In genomic region chr2:199258291-199258690, GRCh38 we compare ENCODE assay signal across 13 cellular contexts.
A peak's percentile ranks its signal among the peaks of the same experiment; 100 is the strongest.
DNase-seq lines count a peak whose midpoint lies in the region; ATAC-seq and TF ChIP-seq lines count a peak whose summit lies in the region.
"Had no signal": no experiment of that assay in that cellular context is flagged by ENCODE, and none has a peak within 500 bp of the region (broad histone marks: within the 10 kb centered on the region; RNA-seq: fewer than 3 reads in every experiment).

No MANE protein-coding gene starts in this region.

- H4K91ac ChIP-seq in IMR-90 (ENCODE audit: insufficient read depth, low read depth, low read length) = no peak overlapping the region

- H3K4me3 Mint-ChIP-seq in WTC11 = no peak overlapping the region
- no peak overlapping the region for H3K4me3 Mint-ChIP-seq in neural crest cell
- H3K4me3 Mint-ChIP-seq: activated T-helper 1 cell treated with anti-CD3 and anti-CD28 coated beads, Interleukin-12 subunit alpha, Interleukin-12 subunit beta, Interleukin-2, Interleukin-4 antibody, amounts not matched to agents 30 ng/mL and 10 ng/mL and 1 ng/mL, durations not matched to agents 14 hours and 24 hours and 36 hours; T-helper 17 cell had no signal

- H3K27me3 Mint-ChIP-seq in WTC11 (ENCODE audit: low read depth) (peaks cover 1% of the 10 kb centered on the region; the same call in 1 of the 2 replicates), neural crest cell (ENCODE audit: low read depth) (no peaks in the 10 kb centered on the region)
- H3K27me3 Mint-ChIP-seq: T-helper 17 cell had no signal

- no peaks in the 10 kb centered on the region for H3K9me1 ChIP-seq in IMR-90 (ENCODE audit: insufficient read depth, low read length)

- no peak overlapping the region for H3K23ac ChIP-seq in IMR-90 (ENCODE audit: low read depth, low read length)

- no peaks in the 10 kb centered on the region for H3K4me1 Mint-ChIP-seq in WTC11
- H3K4me1 Mint-ChIP-seq in neural crest cell = no peaks in the 10 kb centered on the region
- H3K4me1 Mint-ChIP-seq: T-helper 17 cell had no signal

- no peak overlapping the region for H2AFZ ChIP-seq in IMR-90 (replicated peaks; ENCODE audit: low read length, poor library complexity)

- intact Hi-C loops in IMR-90 (cut with micrococcal nuclease) = no loop called here

- no peaks in the 10 kb centered on the region for H3K79me1 ChIP-seq in IMR-90 (ENCODE audit: low read depth in 1 of 2, low read length in 2 of 2)

- CTCF ChIA-PET in IMR-90 (lab: Yijun Ruan, JAX) = interaction anchor here (1.0 kb wide), 1 partner anchor 200 kb away, joined by 4 read pairs; no protein-coding TSS in a partner anchor
- CTCF ChIA-PET in WTC11 (lab: Charles Lee) = no interaction called here

- H2BK5ac ChIP-seq in IMR-90 (ENCODE audit: low read depth, low read length, poor library complexity, severe bottlenecking) = no peak overlapping the region

- no peak overlapping the region for H3K56ac ChIP-seq in IMR-90 (ENCODE audit: extremely low read depth, insufficient read depth, low read length)

- DNase-seq in GM06990 (ENCODE audit: extremely low read depth, insufficient read length) = no peak
- DNase-seq in IMR-90 = no peak
- DNase-seq in WTC11 (ENCODE audit: low spot score) = no peak
- DNase-seq in neural crest cell (ENCODE audit: low read depth, low spot score) = no peak
- DNase-seq in NCI-H128 (lab: John Stamatoyannopoulos, UW; ENCODE audit: unreplicated experiment) = no peak
- DNase-seq in Peyer's patch = no peak
- DNase-seq: activated CD4-positive, alpha-beta T cell treated with anti-CD3 and anti-CD28 coated beads, Interleukin-2, amount 50 U/mL, for 4 hours; DMS79 treated with DMSO at 0.1 percent for 48 hours; NCI-H1930; T-helper 17 cell had no signal

- no peak overlapping the region for H3K4ac ChIP-seq in IMR-90 (ENCODE audit: low read depth, low read length)

- no peak overlapping the region for H2AK9ac ChIP-seq in IMR-90 (replicated peaks; ENCODE audit: low read depth, low read length, poor library complexity)

- H3K9me3 Mint-ChIP-seq in WTC11 (peaks cover 24% of the 10 kb centered on the region), neural crest cell (peaks cover 13% of the 10 kb centered on the region)

- no peak overlapping the region for H3K14ac ChIP-seq in IMR-90 (replicated peaks; ENCODE audit: low read depth, low read length)

- H3K18ac ChIP-seq in IMR-90 (ENCODE audit: low read depth, low read length) = no peak overlapping the region

- H4K20me1 ChIP-seq in IMR-90 (ENCODE audit: insufficient read depth, low read length) = no peaks in the 10 kb centered on the region

- no peak overlapping the region for H3K27ac ChIP-seq in IMR-90 (ENCODE audit: insufficient read depth, low read length)
- no peak overlapping the region for H3K27ac ChIP-seq in Peyer's patch
- H3K27ac ChIP-seq: tibial nerve had no signal

- H3K27ac Mint-ChIP-seq in WTC11 (no peak overlapping the region), neural crest cell (ENCODE audit: unreplicated experiment) (no peak overlapping the region)
- H3K27ac Mint-ChIP-seq: activated T-helper 1 cell treated with anti-CD3 and anti-CD28 coated beads, Interleukin-12 subunit alpha, Interleukin-12 subunit beta, Interleukin-2, Interleukin-4 antibody, amounts not matched to agents 30 ng/mL and 10 ng/mL and 1 ng/mL, durations not matched to agents 14 hours and 24 hours and 36 hours; T-helper 17 cell had no signal

- in situ Hi-C loops in IMR-90 (cut with MboI; ENCODE audit: low sequenced_read_pairs) = no loop called here

- H3K36me3 Mint-ChIP-seq in WTC11 = peaks cover 23% of the 10 kb centered on the region
- H3K36me3 Mint-ChIP-seq in neural crest cell (ENCODE audit: low read depth) = peaks cover 7% of the 10 kb centered on the region

- no TSS peak for BruUV-seq in IMR-90 (replicated peaks; lab: Mats Ljungman, UMichigan)

- POLR2A ChIA-PET in IMR-90 (lab: Charles Lee; ENCODE audit: unreplicated experiment) (no interaction called here), WTC11 (lab: Charles Lee) (no interaction called here)

- no peak overlapping the region for H2AK5ac ChIP-seq in IMR-90 (ENCODE audit: low read depth, low read length)

- no peak overlapping the region for H3K9ac ChIP-seq in IMR-90 (ENCODE audit: low read depth, low read length)

- H3K4me1 ChIP-seq in IMR-90 (ENCODE audit: control insufficient read depth, insufficient read depth, low read length) (no peaks in the 10 kb centered on the region), Peyer's patch (no peaks in the 10 kb centered on the region)
- H3K4me1 ChIP-seq: tibial nerve had no signal

- TF ChIP-seq CTCF in GM06990 (IDR thresholded peaks at IDR 0.05; ENCODE audit: insufficient read depth, low read length, poor library complexity, severe bottlenecking) (peak; percentile 68), IMR-90 (conservative IDR thresholded peaks at IDR 0.05; ENCODE audit: low read depth, low read length) (peak; percentile 19; the same call in 1 of the 2 replicates), WTC11 (IDR thresholded peaks at IDR 0.05) (no peak), neural crest cell (conservative IDR thresholded peaks at IDR 0.05) (peak; percentile 16), Peyer's patch (IDR thresholded peaks at IDR 0.05) (peak in 1 of 6 experiments; percentile 19)

- H3K4me3 ChIP-seq in GM06990 (replicated peaks; ENCODE audit: low read depth, low read length) (no peak overlapping the region), IMR-90 (ENCODE audit: insufficient read depth, low read depth, low read length) (no peak overlapping the region), Peyer's patch (no peak overlapping the region)
- H3K4me3 ChIP-seq: tibial nerve had no signal

- H3K4me2 ChIP-seq in IMR-90 (ENCODE audit: low read depth, low read length) = no peak overlapping the region

- H2BK15ac ChIP-seq in IMR-90 (ENCODE audit: low read depth, low read length) = no peak overlapping the region

- H3K9me3 ChIP-seq in IMR-90 (ENCODE audit: control insufficient read depth, insufficient read depth, low read length) (0 out of 2 replicates have a peak, but pooled peaks cover 2% of the 10 kb centered on the region), Peyer's patch (peaks cover 0 to 5% (median 2%) of the 10 kb centered on the region in 4 donors)

- no peak overlapping the region for H2BK120ac ChIP-seq in IMR-90 (ENCODE audit: low read depth, low read length)

- no peak overlapping the region for H4K5ac ChIP-seq in IMR-90 (ENCODE audit: low read depth, low read length)

- H3K27me3 ChIP-seq in GM06990 (replicated peaks; ENCODE audit: control insufficient read depth, insufficient read depth, low read length) (no peaks in the 10 kb centered on the region), IMR-90 (ENCODE audit: control insufficient read depth, insufficient read depth, low read length) (no peaks in the 10 kb centered on the region), Peyer's patch (no peaks in the 10 kb centered on the region)
- H3K27me3 ChIP-seq: tibial nerve had no signal

- H3K36me3 ChIP-seq in GM06990 (ENCODE audit: control insufficient read depth, insufficient read depth, low read length) (no peaks in the 10 kb centered on the region), IMR-90 (ENCODE audit: control insufficient read depth, insufficient read depth, low read length) (no peaks in the 10 kb centered on the region), Peyer's patch (no peaks in the 10 kb centered on the region)
- H3K36me3 ChIP-seq: tibial nerve had no signal

- ATAC-seq in IMR-90 (ENCODE audit: low read depth) (no peak), WTC11 (0 out of 2 replicates have a peak, but pooled peaks have one; percentile 39), GM21526 (IDR thresholded peaks at IDR 0.05; ENCODE audit: low FRiP score, unreplicated experiment) (no peak)
- ATAC-seq: T-helper 17 cell had no signal

- TF ChIP-seq RAD21 in IMR-90 (IDR thresholded peaks at IDR 0.05; ENCODE audit: low read length) = no peak

- dilution Hi-C loops in IMR-90 (cut with HindIII; ENCODE audit: low sequenced_read_pairs, unreplicated experiment) = no loop called here

- no peak overlapping the region for H4K8ac ChIP-seq in IMR-90 (ENCODE audit: low read depth in 2 of 2, low read length in 2 of 2)

- H2BK20ac ChIP-seq in IMR-90 (ENCODE audit: low read depth, low read length) = no peak overlapping the region

- no peak for TF ChIP-seq POLR2A in IMR-90 (IDR thresholded peaks at IDR 0.05; ENCODE audit: low read depth, low read length)
- TF ChIP-seq POLR2A in Peyer's patch (IDR thresholded peaks at IDR 0.05) = no peak

TF ChIP-seq in IMR-90, 13 proteins besides CTCF, POLR2A, EP300 and RAD21 (continues in another document):
- TF ChIP-seq RFX5 (IDR thresholded peaks at IDR 0.05; ENCODE audit: low read depth, low read length) (no peak), MXI1 (IDR thresholded peaks at IDR 0.05; ENCODE audit: borderline replicate concordance, low read depth, low read length) (no peak), SMC3 (IDR thresholded peaks at IDR 0.05; ENCODE audit: low read depth, low read length) (no peak), MAFK (IDR thresholded peaks at IDR 0.05; ENCODE audit: low read depth, low read length) (no peak), RCOR1 (IDR thresholded peaks at IDR 0.05; ENCODE audit: insufficient replicate concordance, low read length) (no peak), FOS (IDR thresholded peaks at IDR 0.05; ENCODE audit: low read depth, low read length) (no peak), MAZ (IDR thresholded peaks at IDR 0.05; ENCODE audit: borderline replicate concordance, low read depth, low read length) (no peak)

TF ChIP-seq in WTC11, 78 proteins besides CTCF, POLR2A, EP300 and RAD21 (continues in another document):
- TF ChIP-seq, protein P1, sequence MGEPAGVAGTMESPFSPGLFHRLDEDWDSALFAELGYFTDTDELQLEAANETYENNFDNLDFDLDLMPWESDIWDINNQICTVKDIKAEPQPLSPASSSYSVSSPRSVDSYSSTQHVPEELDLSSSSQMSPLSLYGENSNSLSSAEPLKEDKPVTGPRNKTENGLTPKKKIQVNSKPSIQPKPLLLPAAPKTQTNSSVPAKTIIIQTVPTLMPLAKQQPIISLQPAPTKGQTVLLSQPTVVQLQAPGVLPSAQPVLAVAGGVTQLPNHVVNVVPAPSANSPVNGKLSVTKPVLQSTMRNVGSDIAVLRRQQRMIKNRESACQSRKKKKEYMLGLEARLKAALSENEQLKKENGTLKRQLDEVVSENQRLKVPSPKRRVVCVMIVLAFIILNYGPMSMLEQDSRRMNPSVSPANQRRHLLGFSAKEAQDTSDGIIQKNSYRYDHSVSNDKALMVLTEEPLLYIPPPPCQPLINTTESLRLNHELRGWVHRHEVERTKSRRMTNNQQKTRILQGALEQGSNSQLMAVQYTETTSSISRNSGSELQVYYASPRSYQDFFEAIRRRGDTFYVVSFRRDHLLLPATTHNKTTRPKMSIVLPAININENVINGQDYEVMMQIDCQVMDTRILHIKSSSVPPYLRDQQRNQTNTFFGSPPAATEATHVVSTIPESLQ (CRISPR knock-in tag; IDR thresholded peaks at IDR 0.05) = no peak
